In the genomic region with DNA sequence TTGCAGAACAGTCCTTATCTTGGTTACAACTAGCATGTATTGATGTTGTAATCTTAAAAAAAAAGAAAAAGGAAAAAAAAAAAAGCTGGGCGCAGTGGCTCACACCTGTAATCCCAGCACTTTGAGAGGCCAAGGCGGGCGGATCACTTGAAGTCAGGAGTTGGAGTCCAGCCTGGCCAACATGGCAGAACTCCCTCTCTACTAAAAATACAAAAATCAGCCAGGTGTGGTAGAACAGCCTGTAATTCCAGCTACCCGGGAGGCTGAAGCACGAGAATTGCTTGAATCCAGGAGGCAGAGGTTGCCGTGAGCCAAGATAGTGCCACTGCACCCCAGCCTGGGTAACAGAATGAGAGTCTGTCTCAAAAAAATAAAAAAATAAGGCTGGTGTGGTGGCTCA, we compare ENCODE assay signal across 34 cellular contexts.
"Had no signal": no experiment of that assay in that cellular context is flagged by ENCODE, and none has a peak within 500 bp of the region (broad histone marks: within the 10 kb centered on the region; RNA-seq: fewer than 3 reads in every experiment).

No MANE protein-coding gene starts in this region.

- H3K27me3 ChIP-seq: MG63 had no signal

- H3K9me3 ChIP-seq: MG63 had no signal

- H3K4me3 ChIP-seq: MG63 had no signal

- DNase-seq: Karpas-422, Kasumi-1, MG63, MM.1S, MV-4-11, NCI-H1048, NCI-H1092, NCI-H1092 treated with DMSO at 0.1 percent for 48 hours, NCI-H1105, NCI-H1105 treated with DMSO at 0.1 percent for 48 hours, NCI-H1417, NCI-H1417 treated with DMSO at 0.1 percent for 48 hours, NCI-H1436, NCI-H1436 treated with DMSO at 0.1 percent for 48 hours, NCI-H146, NCI-H1694, NCI-H1694 treated with DMSO at 0.1 percent for 48 hours, NCI-H187, NCI-H187 treated with DMSO at 0.1 percent for 48 hours, NCI-H1930, NCI-H2029, NCI-H2029 treated with DMSO at 0.1 percent for 48 hours, NCI-H2081, NCI-H2081 treated with DMSO at 0.1 percent for 48 hours, NCI-H2107, NCI-H2171, NCI-H2171 treated with DMSO at 0.1 percent for 48 hours, NCI-H2227 treated with DMSO at 0.1 percent for 48 hours, NCI-H226, NCI-H345, NCI-H446, NCI-H446 treated with DMSO at 0.1 percent for 48 hours, NCI-H510A had no signal

- H3K27ac ChIP-seq: KMS-11 had no signal
